Comparison of ENCODE assay signal across 9 cellular contexts in the genomic region with DNA sequence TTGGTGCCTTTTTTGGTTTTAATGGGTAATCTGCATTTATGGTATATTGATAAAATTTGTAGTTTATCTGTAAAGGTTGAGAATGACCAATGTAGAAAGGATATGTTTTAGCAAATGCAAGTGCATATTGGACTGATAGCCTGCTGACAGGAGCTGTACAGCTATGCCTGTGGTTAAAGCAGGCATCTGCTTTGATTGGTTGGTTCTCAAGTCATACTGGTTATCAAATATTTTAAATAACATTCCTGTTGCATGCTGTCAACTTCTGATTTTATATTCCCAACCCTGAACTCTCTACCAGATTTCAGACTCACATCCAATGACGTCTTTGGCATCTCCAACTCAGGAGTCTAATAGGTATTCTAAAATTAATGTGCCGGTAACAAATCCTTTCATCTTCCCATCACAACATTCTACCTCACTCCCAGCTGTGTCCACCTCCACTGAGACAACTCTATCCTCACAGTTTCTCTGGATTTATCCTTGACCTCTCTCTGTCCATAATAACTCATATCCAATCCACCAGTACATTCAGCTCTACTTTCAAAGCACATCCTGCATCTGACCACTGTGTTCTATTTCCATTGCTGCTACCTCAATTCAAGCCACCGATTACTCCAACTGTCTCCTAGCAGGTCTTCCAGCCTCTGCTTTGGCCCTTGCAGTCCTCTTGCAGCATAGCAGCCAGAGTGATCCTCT.
DNase-seq lines count a peak whose midpoint lies in the region; ATAC-seq, FAIRE-seq and TF ChIP-seq lines count a peak whose summit lies in the region.
"Had no signal": no experiment of that assay in that cellular context is flagged by ENCODE, and none has a peak within 500 bp of the region (broad histone marks: within the 10 kb centered on the region; RNA-seq: fewer than 3 reads in every experiment).

No MANE protein-coding gene starts in this region.

- H3K4me1 ChIP-seq in GM12878 (ENCODE audit: control insufficient read depth, insufficient read depth, low read length), result peaks cover 48% of the 10 kb centered on the region

- TF ChIP-seq POLR2A in GM12878 (IDR thresholded peaks at IDR 0.05; ENCODE audit: low read depth, low read length), result no peak

- in situ Hi-C loops in GM12878 (cut with MboI), result no loop called here

- H2AFZ ChIP-seq in GM12878 (ENCODE audit: control insufficient read depth, low read depth, low read length), result no peak overlapping the region

- CTCF ChIA-PET in GM12878 (lab: Yijun Ruan, JAX), result interaction anchor here (0.7 to 7.0 kb wide), 25 partner anchors 8 to 436 kb away, joined by 3 to 46 read pairs (median 5); no protein-coding TSS in a partner anchor

- H3K27ac ChIP-seq in GM12878 (ENCODE audit: control insufficient read depth, insufficient read depth), result peak overlapping the region; percentile 16

- no peaks in the 10 kb centered on the region for H4K20me1 ChIP-seq in GM12878 (ENCODE audit: control insufficient read depth, insufficient read depth)

- H3K9ac ChIP-seq in GM12878 (ENCODE audit: control insufficient read depth, insufficient read depth, low read length), result no peak overlapping the region

- intact Hi-C loops in GM12878 (cut with micrococcal nuclease; ENCODE audit: unreplicated experiment), result loop anchor here (1.0 to 2.0 kb wide), 3 partner anchors 51 to 127 kb away; no protein-coding TSS in a partner anchor

- TF ChIP-seq EP300 in GM12878 (IDR thresholded peaks at IDR 0.05; ENCODE audit: borderline replicate concordance in 1 of 2, control insufficient read depth in 1 of 2, low read depth in 2 of 2, low read length in 2 of 2), result no peak

- no peaks in the 10 kb centered on the region for H3K9me3 ChIP-seq in GM12878 (replicated peaks; ENCODE audit: control insufficient read depth, insufficient read depth, low read length)

- ATAC-seq in HG03342 (IDR thresholded peaks at IDR 0.05; ENCODE audit: unreplicated experiment), result peak; percentile 8
- ATAC-seq in GM12878, result peak; percentile 3; the same call in 2 of the 3 replicates
- no peak for ATAC-seq in HG03196 (IDR thresholded peaks at IDR 0.05; ENCODE audit: unreplicated experiment)

- no TSS peak for BruUV-seq in GM12878 (replicated peaks; lab: Mats Ljungman, UMichigan)

- TF ChIP-seq RAD21 in GM12878 (IDR thresholded peaks at IDR 0.05; ENCODE audit: insufficient read depth, low read depth, low read length), result no peak

- peak overlapping the region; percentile 28 for H3K4me2 ChIP-seq in GM12878 (ENCODE audit: control insufficient read depth, insufficient read depth)

- RAD21 ChIA-PET in GM12878 (lab: Charles Lee; ENCODE audit: unreplicated experiment), result interaction anchor here (0.8 to 4.9 kb wide), 23 partner anchors 8 to 344 kb away, joined by 3 to 72 read pairs (median 5); no protein-coding TSS in a partner anchor

- FAIRE-seq in GM12878 (lab: Jason Lieb, UNC), result no peak

- POLR2A ChIA-PET in GM12878 (lab: Charles Lee), result interaction anchor here (0.9 to 4.0 kb wide), 8 partner anchors 8 to 285 kb away, joined by 3 to 20 read pairs (median 4); no protein-coding TSS in a partner anchor

- DNase-seq in EH (ENCODE audit: low read depth), result peak; percentile 85
- DNase-seq in GM12878 (ENCODE audit: low read depth, low spot score), result no peak
- DNase-seq in non-pigmented ciliary epithelial cell (ENCODE audit: low read depth), result peak; percentile 68
- no peak for DNase-seq in effector CD8-positive, alpha-beta T cell (lab: John Stamatoyannopoulos, UW)
- DNase-seq in germinal center (ENCODE audit: low spot score), result no peak
- DNase-seq in NCI-H1417 treated with DMSO at 0.1 percent for 48 hours (lab: John Stamatoyannopoulos, UW), result no peak
- DNase-seq: activated T-cell treated with anti-CD3 and anti-CD28 coated beads for 4 hours had no signal

- 0 out of 2 replicates have a peak overlapping the region, but pooled peaks have one; percentile 9 for H3K4me3 ChIP-seq in GM12878

- no peak for TF ChIP-seq CTCF in GM12878 (IDR thresholded peaks at IDR 0.05 in 2 of 3, conservative IDR thresholded peaks at IDR 0.05 in 1 of 3; ENCODE audit: control insufficient read depth in 2 of 3, extremely low read depth in 1 of 3, insufficient read depth in 1 of 3, low read depth in 3 of 3, low read length in 3 of 3)

- H3K27me3 ChIP-seq in GM12878 (replicated peaks in 1 of 2; ENCODE audit: control insufficient read depth in 2 of 2, insufficient read depth in 2 of 2, low read length in 1 of 2), result no peaks in the 10 kb centered on the region

- H3K79me2 ChIP-seq in GM12878 (ENCODE audit: control insufficient read depth, insufficient read depth, low read length), result peaks cover 20% of the 10 kb centered on the region

- SMC1A ChIA-PET in GM12878 (lab: Charles Lee; ENCODE audit: uncharacterized antibody, unreplicated experiment), result interaction anchor here (0.6 to 17.1 kb wide), 35 partner anchors 8 to 390 kb away, joined by 3 to 282 read pairs (median 6); no protein-coding TSS in a partner anchor

- 76% methylated on average over 3 of the region's 3 CpGs for WGBS in GM12878 (ENCODE audit: insufficient coverage, insufficient replicate concordance, low lambda C conversion rate, missing lambda C conversion rate)

- H3K36me3 ChIP-seq in GM12878 (ENCODE audit: control insufficient read depth in 2 of 2, insufficient read depth in 2 of 2, low read length in 1 of 2), result 0 out of 4 replicates have a peak, but pooled peaks cover 0 to 2% of the 10 kb centered on the region in 2 experiments

TF ChIP-seq in GM12878, 131 proteins besides CTCF, POLR2A, EP300 and RAD21:
- 0 out of 2 replicates have a peak, but pooled peaks have one; percentile 46 for TF ChIP-seq YBX1 (IDR thresholded peaks at IDR 0.05)
- TF ChIP-seq SP1 (IDR thresholded peaks at IDR 0.05; ENCODE audit: low read depth, low read length), result no peak
- no peak for TF ChIP-seq ZNF24 (IDR thresholded peaks at IDR 0.05)
- peak; percentile 28; the same call in 1 of the 2 replicates for TF ChIP-seq HDGF (IDR thresholded peaks at IDR 0.05)

Comparison
In these comparisons a context has a peak if more than half of its experiments do, and no peak if none do; other contexts are left out.
1. DNase-seq: peak in EH (single experiment) and non-pigmented ciliary epithelial cell (single experiment); none in GM12878 (single experiment), effector CD8-positive, alpha-beta T cell (single experiment), germinal center (single experiment) and NCI-H1417 treated with DMSO at 0.1 percent for 48 hours (single experiment).